In genomic region chr11:35146711-35147110, GRCh38 we compare ENCODE assay signal across 13 cellular contexts. TPM values are rescaled to one million over a fixed set of nuclear protein-coding genes. Genes with fewer than 3 reads are reported as not detected.
DNase-seq lines count a peak whose midpoint lies in the region; ATAC-seq and TF ChIP-seq lines count a peak whose summit lies in the region.
"Had no signal": no experiment of that assay in that cellular context is flagged by ENCODE, and none has a peak within 500 bp of the region (broad histone marks: within the 10 kb centered on the region; RNA-seq: fewer than 3 reads in every experiment).

No MANE protein-coding gene starts in this region.

- H3K9ac ChIP-seq in Loucy (ENCODE audit: low read depth, low read length, poor library complexity, severe bottlenecking), result no peak overlapping the region

- H3F3A ChIP-seq in Loucy (ENCODE audit: low read depth), result no peaks in the 10 kb centered on the region

- H3K4me3 ChIP-seq in CD8-positive, alpha-beta memory T cell (ENCODE audit: low read length), result no peak overlapping the region
- H3K4me3 ChIP-seq in Loucy (ENCODE audit: low read length, poor library complexity, severe bottlenecking) (peak overlapping the region; percentile 92), heart left ventricle (no peak overlapping the region)
- H3K4me3 ChIP-seq: colonic mucosa, left ventricle myocardium inferior, tibial artery had no signal

- peaks cover 18 to 89% (median 20%) of the 10 kb centered on the region in 3 donors for H3K36me3 Mint-ChIP-seq in CD8-positive, alpha-beta memory T cell
- peaks cover 87% of the 10 kb centered on the region for H3K36me3 Mint-ChIP-seq in activated T-helper 2 cell treated with anti-CD3 and anti-CD28 coated beads, Interferon-gamma antibody, Interleukin-2, Interleukin-4, amounts not matched to agents 10 μg/mL and 5 μg/mL and 100 μg/mL, durations not matched to agents 14 hours and 24 hours and 36 hours (ENCODE audit: low read depth)
- H3K36me3 Mint-ChIP-seq in naive B cell, result peaks cover 16 to 19% of the 10 kb centered on the region in 2 donors

- no peak for TF ChIP-seq POLR2A in heart left ventricle (IDR thresholded peaks at IDR 0.05)

- peaks cover 9% of the 10 kb centered on the region for H3K36me3 ChIP-seq in CD8-positive, alpha-beta memory T cell (ENCODE audit: insufficient read depth, low read length)
- no peaks in the 10 kb centered on the region for H3K36me3 ChIP-seq in Loucy (ENCODE audit: insufficient read depth, low read length)
- H3K36me3 ChIP-seq in heart left ventricle, result peaks cover 0 to 46% (median 0%) of the 10 kb centered on the region in 9 donors
- H3K36me3 ChIP-seq: colonic mucosa, left ventricle myocardium inferior, tibial artery had no signal

- H3K79me2 ChIP-seq in Loucy (ENCODE audit: insufficient read depth, low read length), result peaks cover 100% of the 10 kb centered on the region

- ATAC-seq in naive B cell (ENCODE audit: low read depth in 2 of 2) (no peak), heart left ventricle (no peak), HG02852 (IDR thresholded peaks at IDR 0.05; ENCODE audit: unreplicated experiment) (no peak)

- H3K4me3 Mint-ChIP-seq in CD8-positive, alpha-beta memory T cell, result peak overlapping the region; percentile 66 to 97 (median 92)
- H3K4me3 Mint-ChIP-seq in activated T-helper 2 cell treated with anti-CD3 and anti-CD28 coated beads, Interferon-gamma antibody, Interleukin-2, Interleukin-4, amounts not matched to agents 10 μg/mL and 5 μg/mL and 100 μg/mL, durations not matched to agents 14 hours and 24 hours and 36 hours (ENCODE audit: low read depth), result peak overlapping the region; percentile 48
- peak overlapping the region in 3 of 8 donors; percentile 28 to 71 (median 61) for H3K4me3 Mint-ChIP-seq in naive B cell

- H3K4me1 Mint-ChIP-seq in CD8-positive, alpha-beta memory T cell, result peaks cover 95 to 100% (median 98%) of the 10 kb centered on the region in 3 donors
- peaks cover 79% of the 10 kb centered on the region for H3K4me1 Mint-ChIP-seq in activated T-helper 2 cell treated with anti-CD3 and anti-CD28 coated beads, Interferon-gamma antibody, Interleukin-2, Interleukin-4, amounts not matched to agents 10 μg/mL and 5 μg/mL and 100 μg/mL, durations not matched to agents 14 hours and 24 hours and 36 hours (ENCODE audit: low read depth)
- peaks cover 77 to 100% (median 92%) of the 10 kb centered on the region in 3 donors for H3K4me1 Mint-ChIP-seq in naive B cell

- CTCF ChIA-PET in CD8-positive, alpha-beta memory T cell (lab: Charles Lee), result interaction anchor here (0.8 to 2.1 kb wide), 8 partner anchors 8 to 159 kb away, joined by 3 to 12 read pairs (median 4); no protein-coding TSS in a partner anchor

- no peak overlapping the region for H2AFZ ChIP-seq in Loucy (ENCODE audit: low read length)

- POLR2A ChIA-PET in CD8-positive, alpha-beta memory T cell (lab: Charles Lee), result interaction anchor here (0.6 to 2.7 kb wide), 3 partner anchors 20 to 914 kb away, joined by 3 to 15 read pairs (median 8); no protein-coding TSS in a partner anchor

- 91 to 96% (median 93%) methylated on average over 2 of the region's 2 CpGs for WGBS in heart left ventricle, 4 donors

- peak overlapping the region; percentile 7 for H3K27ac ChIP-seq in CD8-positive, alpha-beta memory T cell (ENCODE audit: low read depth, low read length)
- peak overlapping the region in 1 of 12 donors; percentile 97 for H3K27ac ChIP-seq in heart left ventricle
- H3K27ac ChIP-seq: colonic mucosa, left ventricle myocardium inferior, tibial artery had no signal

- no peaks in the 10 kb centered on the region for H3K9me3 Mint-ChIP-seq in CD8-positive, alpha-beta memory T cell
- H3K9me3 Mint-ChIP-seq in activated T-helper 2 cell treated with anti-CD3 and anti-CD28 coated beads, Interferon-gamma antibody, Interleukin-2, Interleukin-4, amounts not matched to agents 10 μg/mL and 5 μg/mL and 100 μg/mL, durations not matched to agents 14 hours and 24 hours and 36 hours, result peaks cover 3% of the 10 kb centered on the region
- peaks cover 0 to 2% (median 0%) of the 10 kb centered on the region in 7 donors for H3K9me3 Mint-ChIP-seq in naive B cell

- no peaks in the 10 kb centered on the region for H3K9me3 ChIP-seq in CD8-positive, alpha-beta memory T cell (ENCODE audit: low read length)
- no peaks in the 10 kb centered on the region for H3K9me3 ChIP-seq in Loucy (ENCODE audit: insufficient read depth, low read depth, low read length)
- H3K9me3 ChIP-seq in heart left ventricle, result peaks cover 0 to 4% (median 0%) of the 10 kb centered on the region in 12 donors
- H3K9me3 ChIP-seq: colonic mucosa, tibial artery had no signal

- peaks cover 96% of the 10 kb centered on the region for H3K4me1 ChIP-seq in CD8-positive, alpha-beta memory T cell (ENCODE audit: insufficient read depth, low read length)
- H3K4me1 ChIP-seq in Loucy (ENCODE audit: insufficient read depth, low read length, poor library complexity, severe bottlenecking), result peaks cover 84% of the 10 kb centered on the region
- peaks cover 0 to 100% (median 5%) of the 10 kb centered on the region in 12 donors for H3K4me1 ChIP-seq in heart left ventricle

- peak overlapping the region; percentile 90 to 98 (median 96) for H3K27ac Mint-ChIP-seq in CD8-positive, alpha-beta memory T cell
- peak overlapping the region; percentile 95 for H3K27ac Mint-ChIP-seq in activated T-helper 2 cell treated with anti-CD3 and anti-CD28 coated beads, Interferon-gamma antibody, Interleukin-2, Interleukin-4, amounts not matched to agents 10 μg/mL and 5 μg/mL and 100 μg/mL, durations not matched to agents 14 hours and 24 hours and 36 hours
- peak overlapping the region in 5 of 6 donors; percentile 52 to 97 (median 88) for H3K27ac Mint-ChIP-seq in naive B cell

- no peak for TF ChIP-seq CTCF in Loucy (conservative IDR thresholded peaks at IDR 0.05; ENCODE audit: low read length)
- TF ChIP-seq CTCF in heart left ventricle (IDR thresholded peaks at IDR 0.05), result no peak

- peak overlapping the region; percentile 97 for H3K4me2 ChIP-seq in Loucy (ENCODE audit: low read depth, low read length, poor library complexity, severe bottlenecking)

- H4K20me1 ChIP-seq in Loucy (ENCODE audit: insufficient read depth, low read length, poor library complexity, severe bottlenecking), result peaks cover 88% of the 10 kb centered on the region

- no peaks in the 10 kb centered on the region for H3K27me3 ChIP-seq in CD8-positive, alpha-beta memory T cell (ENCODE audit: insufficient read depth, low read length, poor library complexity, severe bottlenecking)
- no peaks in the 10 kb centered on the region for H3K27me3 ChIP-seq in Loucy (ENCODE audit: insufficient read depth, low read length, poor library complexity, severe bottlenecking)
- no peaks in the 10 kb centered on the region for H3K27me3 ChIP-seq in heart left ventricle
- H3K27me3 ChIP-seq: colonic mucosa, tibial artery had no signal

- no peak for DNase-seq in CD8-positive, alpha-beta memory T cell
- no peak for DNase-seq in activated T-helper 2 cell treated with anti-CD3 and anti-CD28 coated beads, Interferon-gamma antibody, Interleukin-2, Interleukin-4, amounts not matched to agents 10 μg/mL and 5 μg/mL and 100 μg/mL, durations not matched to agents 14 hours and 24 hours and 36 hours (ENCODE audit: low spot score)
- no peak for DNase-seq in naive B cell
- no peak for DNase-seq in GDM1 (lab: John Stamatoyannopoulos, UW)
- no peak for DNase-seq in mucosa of gallbladder (ENCODE audit: low spot score)
- no peak for DNase-seq in heart left ventricle
- DNase-seq: colonic mucosa, Karpas-422, left ventricle myocardium inferior, NCI-H526, tibial artery had no signal

- peaks cover 0 to 4% of the 10 kb centered on the region in 2 donors for H3K27me3 Mint-ChIP-seq in CD8-positive, alpha-beta memory T cell
- no peaks in the 10 kb centered on the region for H3K27me3 Mint-ChIP-seq in activated T-helper 2 cell treated with anti-CD3 and anti-CD28 coated beads, Interferon-gamma antibody, Interleukin-2, Interleukin-4, amounts not matched to agents 10 μg/mL and 5 μg/mL and 100 μg/mL, durations not matched to agents 14 hours and 24 hours and 36 hours (ENCODE audit: low read depth)
- H3K27me3 Mint-ChIP-seq in naive B cell, result no peaks in the 10 kb centered on the region

- H3K9me2 ChIP-seq in Loucy (replicated peaks; ENCODE audit: low read depth, low read length), result no peaks in the 10 kb centered on the region

- intact Hi-C loops in activated T-helper 2 cell treated with anti-CD3 and anti-CD28 coated beads, Interferon-gamma antibody, Interleukin-2, Interleukin-4, amounts not matched to agents 10 μg/mL and 5 μg/mL and 100 μg/mL, durations not matched to agents 14 hours and 24 hours and 36 hours (cut with micrococcal nuclease), result loop anchor here (1.0 to 10.0 kb wide), 12 partner anchors 19 to 902 kb away; no protein-coding TSS in a partner anchor
- intact Hi-C loops in heart left ventricle (cut with DNase I), result no loop called here

RNA-seq across cellular contexts. Expression of gene CD44, which starts 7.7 kb away (rescaled TPM):
- 100 to 1,000 TPM; 510 to 534 TPM for total RNA-seq in CD8-positive, alpha-beta memory T cell
- polyA plus RNA-seq in CD8-positive, alpha-beta memory T cell, result 338 TPM
- total RNA-seq in activated T-helper 2 cell treated with anti-CD3 and anti-CD28 coated beads, Interferon-gamma antibody, Interleukin-2, Interleukin-4, amounts not matched to agents 10 μg/mL and 5 μg/mL and 100 μg/mL, durations not matched to agents 14 hours and 24 hours and 36 hours, result 232 and 249 TPM in 2 replicates
- polyA plus RNA-seq in naive B cell (ENCODE audit: low read depth in 6 of 6) (100 to 1,000 TPM; 156 to 277 (median 187) TPM), heart left ventricle (10 to 100 TPM in 1 of 2 donors, 1 to 10 TPM in 1; 3.9 to 37.4 TPM)
- total RNA-seq in mucosa of gallbladder (356 TPM), heart left ventricle (100 to 1,000 TPM in 2 of 9 donors, 10 to 100 TPM in 7; 15.1 to 210 (median 26.2) TPM)
